8 cellular contexts compared by ENCODE assay signal in genomic region chr12:96121271-96121711, GRCh38.
DNase-seq lines count a peak whose midpoint lies in the region; ATAC-seq and TF ChIP-seq lines count a peak whose summit lies in the region.

No MANE protein-coding gene starts in this region.

- peaks cover 26% of the 10 kb centered on the region for H3K4me1 Mint-ChIP-seq in dendritic cell treated with granulocyte-macrophage colony-stimulating factor and Interleukin-4, amounts not matched to agents 40 ng/mL and 50 ng/mL, for 4 days (ENCODE audit: low read depth)
- H3K4me1 Mint-ChIP-seq in chondrocyte (ENCODE audit: low read depth) (no peaks in the 10 kb centered on the region), progenitor cell of endocrine pancreas (ENCODE audit: low read depth) (no peaks in the 10 kb centered on the region)

- no peaks in the 10 kb centered on the region for H3K9me3 Mint-ChIP-seq in dendritic cell treated with granulocyte-macrophage colony-stimulating factor and Interleukin-4, amounts not matched to agents 40 ng/mL and 50 ng/mL, for 4 days
- H3K9me3 Mint-ChIP-seq in chondrocyte (ENCODE audit: low read depth) (no peaks in the 10 kb centered on the region), progenitor cell of endocrine pancreas (ENCODE audit: low read depth) (no peaks in the 10 kb centered on the region)

- ATAC-seq in GM21360 (IDR thresholded peaks at IDR 0.05; ENCODE audit: unreplicated experiment) (peak; percentile 47), HG03460 (IDR thresholded peaks at IDR 0.05; ENCODE audit: unreplicated experiment) (peak; percentile 44)

- H3K27me3 Mint-ChIP-seq in dendritic cell treated with granulocyte-macrophage colony-stimulating factor and Interleukin-4, amounts not matched to agents 40 ng/mL and 50 ng/mL, for 4 days: peaks cover 29% of the 10 kb centered on the region
- H3K27me3 Mint-ChIP-seq in chondrocyte (ENCODE audit: low read depth) (no peaks in the 10 kb centered on the region), progenitor cell of endocrine pancreas (no peaks in the 10 kb centered on the region)

- DNase-seq in EL (peak; percentile 10), chondrocyte (ENCODE audit: low spot score) (no peak), progenitor cell of endocrine pancreas (ENCODE audit: low spot score, unreplicated experiment) (no peak), NCI-H2196 (lab: John Stamatoyannopoulos, UW; ENCODE audit: unreplicated experiment) (no peak), NCI-H446 treated with DMSO at 0.1 percent for 48 hours (lab: John Stamatoyannopoulos, UW) (no peak)

- intact Hi-C loops in dendritic cell treated with granulocyte-macrophage colony-stimulating factor and Interleukin-4, amounts not matched to agents 40 ng/mL and 50 ng/mL, for 4 days (cut with micrococcal nuclease): loop anchor here (10.0 kb wide), 1 partner anchor 94 kb away; no protein-coding TSS in a partner anchor

- no peak overlapping the region for H3K4me3 Mint-ChIP-seq in dendritic cell treated with granulocyte-macrophage colony-stimulating factor and Interleukin-4, amounts not matched to agents 40 ng/mL and 50 ng/mL, for 4 days
- H3K4me3 Mint-ChIP-seq in chondrocyte (ENCODE audit: unreplicated experiment): no peak overlapping the region
- H3K4me3 Mint-ChIP-seq in progenitor cell of endocrine pancreas (ENCODE audit: low read depth): no peak overlapping the region

- peak overlapping the region; percentile 66 for H3K27ac Mint-ChIP-seq in dendritic cell treated with granulocyte-macrophage colony-stimulating factor and Interleukin-4, amounts not matched to agents 40 ng/mL and 50 ng/mL, for 4 days
- H3K27ac Mint-ChIP-seq in chondrocyte (ENCODE audit: unreplicated experiment) (no peak overlapping the region), progenitor cell of endocrine pancreas (no peak overlapping the region)

- no peaks in the 10 kb centered on the region for H3K36me3 Mint-ChIP-seq in dendritic cell treated with granulocyte-macrophage colony-stimulating factor and Interleukin-4, amounts not matched to agents 40 ng/mL and 50 ng/mL, for 4 days (ENCODE audit: low read depth)
- H3K36me3 Mint-ChIP-seq in chondrocyte (ENCODE audit: low read depth): no peaks in the 10 kb centered on the region
- H3K36me3 Mint-ChIP-seq in progenitor cell of endocrine pancreas (ENCODE audit: insufficient read depth): no peaks in the 10 kb centered on the region

- TF ChIP-seq CTCF in chondrocyte (IDR thresholded peaks at IDR 0.05) (no peak), progenitor cell of endocrine pancreas (IDR thresholded peaks at IDR 0.05; ENCODE audit: unreplicated experiment) (no peak)
